8 cellular contexts compared by ENCODE assay signal in the genomic region with DNA sequence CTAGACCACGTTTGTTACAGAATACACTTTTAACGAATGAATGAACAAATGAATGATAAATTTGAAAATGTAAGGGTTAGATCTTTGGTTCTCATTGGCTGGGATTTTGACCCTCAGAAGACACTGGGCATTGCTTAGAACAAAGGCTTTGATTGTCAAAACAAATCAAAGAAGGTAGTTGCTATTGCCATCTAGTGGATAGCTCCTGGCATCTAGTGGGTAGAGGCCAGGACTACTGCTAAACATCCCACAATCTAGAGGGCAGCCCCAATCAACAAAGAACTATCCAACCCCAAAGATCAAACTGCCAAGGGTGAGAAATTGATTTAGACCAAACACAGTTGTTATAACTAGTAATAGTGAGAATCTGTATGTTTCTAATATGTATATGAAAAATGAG.
DNase-seq lines count a peak whose midpoint lies in the region; ATAC-seq lines count a peak whose summit lies in the region.

No MANE protein-coding gene starts in this region.

- ATAC-seq in HG02884 (IDR thresholded peaks at IDR 0.05; ENCODE audit: unreplicated experiment), result peak; percentile 73

- peak; percentile 37 to 67 for DNase-seq in NCI-H524 (lab: John Stamatoyannopoulos, UW)
- DNase-seq in NCI-H524 treated with DMSO at 0.1 percent for 48 hours (lab: John Stamatoyannopoulos, UW), result no peak
- DNase-seq in NCI-H82 (lab: John Stamatoyannopoulos, UW), result peak; percentile 38
- DNase-seq in kidney glomerular epithelial cell (lab: John Stamatoyannopoulos, UW), result peak; percentile 20
- no peak for DNase-seq in GM19238 (ENCODE audit: insufficient read length, low spot score)
- DNase-seq in activated T-cell treated with anti-CD3 and anti-CD28 coated beads, Interleukin-2, amount 50 U/mL, for 1 hour, result no peak
- no peak for DNase-seq in AG20443 (ENCODE audit: low spot score)

Comparison
In these comparisons a context has a peak if more than half of its experiments do, and no peak if none do; other contexts are left out.
1. DNase-seq: peak in NCI-H524 (2 of 2), NCI-H82 (single experiment) and kidney glomerular epithelial cell (single experiment); none in NCI-H524 treated with DMSO at 0.1 percent for 48 hours (single experiment), GM19238 (single experiment), activated T-cell treated with anti-CD3 and anti-CD28 coated beads, Interleukin-2, amount 50 U/mL, for 1 hour (single experiment) and AG20443 (single experiment).